ENCODE assay signal across 33 cellular contexts in genomic region chr20:46186210-46186609, GRCh38.
"Had no signal": no experiment of that assay in that cellular context is flagged by ENCODE, and none has a peak within 500 bp of the region (broad histone marks: within the 10 kb centered on the region; RNA-seq: fewer than 3 reads in every experiment).

No MANE protein-coding gene starts in this region.

- H3K36me3 ChIP-seq: neutrophil, ovary, spleen, suprapubic skin, tibial artery, transverse colon, upper lobe of right lung, uterus had no signal

- H3K4me1 ChIP-seq: parathyroid adenoma, psoas muscle, spleen, suprapubic skin, testis, tibial artery, transverse colon, upper lobe of right lung, uterus had no signal

- H2AFZ ChIP-seq: parathyroid adenoma had no signal

- H3K9me3 ChIP-seq: neutrophil, ovary, psoas muscle, suprapubic skin, testis, transverse colon, upper lobe of right lung, uterus had no signal

- H3K9me3 Mint-ChIP-seq: natural killer cell treated with Interleukin-12 subunit alpha and Interleukin-12 subunit beta and Interleukin-15 and Interleukin-18, amount 100 ng/mL, for 72 hours; nephron progenitor cell; neural crest cell; stimulated activated naive CD8-positive, alpha-beta T cell treated with anti-CD3 and anti-CD28 coated beads, Interleukin-15, amount 100 ng/mL, for 72 hours; type B pancreatic cell had no signal

- H3K36me3 Mint-ChIP-seq: natural killer cell treated with Interleukin-12 subunit alpha and Interleukin-12 subunit beta and Interleukin-15 and Interleukin-18, amount 100 ng/mL, for 72 hours; stimulated activated memory B cell treated with anti-CD40 and anti-IgM and Interleukin-4, amounts not matched to agents 10 μg/mL and 1 μg/mL and 100 μg/mL, for 72 hours; type B pancreatic cell had no signal

- H3K4me1 Mint-ChIP-seq: naive thymus-derived CD8-positive, alpha-beta T cell; neural crest cell; stimulated activated naive CD8-positive, alpha-beta T cell treated with anti-CD3 and anti-CD28 coated beads, Interleukin-15, amount 100 ng/mL, for 72 hours had no signal

- H3K4me3 Mint-ChIP-seq: naive B cell; naive thymus-derived CD8-positive, alpha-beta T cell; natural killer cell treated with Interleukin-12 subunit alpha and Interleukin-12 subunit beta and Interleukin-15 and Interleukin-18, amount 100 ng/mL, for 72 hours; nephron progenitor cell; neural crest cell; stimulated activated memory B cell treated with anti-CD40 and anti-IgM and Interleukin-4, amounts not matched to agents 10 μg/mL and 1 μg/mL and 100 μg/mL, for 72 hours; stimulated activated naive CD8-positive, alpha-beta T cell treated with anti-CD3 and anti-CD28 coated beads, Interleukin-15, amount 100 ng/mL, for 72 hours; type B pancreatic cell had no signal

- H3K79me2 ChIP-seq: parathyroid adenoma had no signal

- H3K4me2 ChIP-seq: smooth muscle cell had no signal

- ATAC-seq: naive thymus-derived CD8-positive, alpha-beta T cell; natural killer cell treated with Interleukin-12 subunit alpha and Interleukin-12 subunit beta and Interleukin-15 and Interleukin-18, amount 100 ng/mL, for 72 hours; psoas muscle; right cardiac atrium; sciatic nerve; stimulated activated memory B cell treated with anti-CD40 and anti-IgM and Interleukin-4, amounts not matched to agents 10 μg/mL and 1 μg/mL and 100 μg/mL, for 72 hours; stimulated activated naive CD8-positive, alpha-beta T cell treated with anti-CD3 and anti-CD28 coated beads, Interleukin-15, amount 100 ng/mL, for 72 hours; stimulated activated naive CD8-positive, alpha-beta T cell treated with anti-CD3 and anti-CD28 coated beads, Interleukin-15, Interleukin-2, amounts not matched to agents 100 U/mL and 50 U/mL, for 24 hours; upper lobe of right lung had no signal

- H3K4me3 ChIP-seq: ovary, psoas muscle, skin epidermis, smooth muscle cell, spleen, suprapubic skin, testis, tibial artery, transverse colon, upper lobe of right lung, uterus had no signal

- H3K27me3 ChIP-seq: ovary, testis, uterus had no signal

- DNase-seq: naive B cell; naive thymus-derived CD8-positive, alpha-beta T cell; nephron progenitor cell; nucleus accumbens; ovary; psoas muscle; right cardiac atrium; spleen; stimulated activated CD4-positive, alpha-beta T cell treated with anti-CD3 and anti-CD28 coated beads, Interleukin-12 subunit alpha, Interleukin-12 subunit beta, amount 100 ng/mL, for 4 hours; stimulated activated CD4-positive, alpha-beta T cell treated with anti-CD3 and anti-CD28 coated beads, Interleukin-1b, Interleukin-23, amount 100 ng/mL, for 48 hours; stimulated activated CD4-positive, alpha-beta T cell treated with anti-CD3 and anti-CD28 coated beads, Interleukin-4, amount 100 ng/mL, for 1 hour; stimulated activated CD4-positive, alpha-beta T cell treated with anti-CD3 and anti-CD28 coated beads, Interleukin-4, amount 100 ng/mL, for 4 hours; stimulated activated CD8-positive, alpha-beta memory T cell treated with anti-CD3 and anti-CD28 coated beads, Interleukin-4, amount 100 ng/mL, for 48 hours; stimulated activated naive CD4-positive, alpha-beta T cell; stimulated activated naive CD8-positive, alpha-beta T cell treated with anti-CD3 and anti-CD28 coated beads, Interleukin-15, amount 100 ng/mL, for 72 hours; stimulated activated naive CD8-positive, alpha-beta T cell treated with anti-CD3 and anti-CD28 coated beads, Interleukin-15, Interleukin-2, amounts not matched to agents 100 U/mL and 50 U/mL, for 24 hours; substantia nigra; testis; tibial artery; transverse colon; upper lobe of right lung; uterus had no signal

- H3K27ac Mint-ChIP-seq: naive B cell; natural killer cell treated with Interleukin-12 subunit alpha and Interleukin-12 subunit beta and Interleukin-15 and Interleukin-18, amount 100 ng/mL, for 72 hours; nephron progenitor cell; progenitor cell of endocrine pancreas; stimulated activated memory B cell treated with anti-CD40 and anti-IgM and Interleukin-4, amounts not matched to agents 10 μg/mL and 1 μg/mL and 100 μg/mL, for 72 hours; stimulated activated naive CD8-positive, alpha-beta T cell treated with anti-CD3 and anti-CD28 coated beads, Interleukin-15, amount 100 ng/mL, for 72 hours; type B pancreatic cell had no signal

- H3K27ac ChIP-seq: neutrophil, ovary, parathyroid adenoma, psoas muscle, skin epidermis, spleen, suprapubic skin, testis, tibial artery, transverse colon, upper lobe of right lung, uterus had no signal
